2 cellular contexts compared by ENCODE assay signal in the genomic region with DNA sequence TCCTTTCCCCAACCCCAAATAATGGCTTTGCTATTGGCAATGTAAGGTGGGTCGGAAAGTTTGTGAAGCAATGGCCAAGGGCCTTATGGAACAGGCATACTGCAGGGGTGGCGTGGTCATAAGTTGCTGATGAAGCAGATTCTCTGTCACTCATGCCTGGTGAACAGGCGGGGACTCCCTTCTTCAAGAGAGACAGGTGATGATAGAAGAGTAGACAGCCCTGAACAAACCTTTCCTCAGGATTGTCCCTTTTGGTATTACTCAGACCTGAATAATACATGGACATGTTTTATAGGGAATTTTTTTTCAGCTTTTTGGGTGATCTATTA.
A peak's percentile ranks its signal among the peaks of the same experiment; 100 is the strongest.
TF ChIP-seq lines count a peak whose summit lies in the region.

No MANE protein-coding gene starts in this region.

TF ChIP-seq in HepG2, 621 proteins besides CTCF, POLR2A, EP300 and RAD21:
- no peak for TF ChIP-seq ARHGAP35 (CRISPR knock-in tag; IDR thresholded peaks at IDR 0.05; ENCODE audit: borderline replicate concordance)
- TF ChIP-seq, protein P1, sequence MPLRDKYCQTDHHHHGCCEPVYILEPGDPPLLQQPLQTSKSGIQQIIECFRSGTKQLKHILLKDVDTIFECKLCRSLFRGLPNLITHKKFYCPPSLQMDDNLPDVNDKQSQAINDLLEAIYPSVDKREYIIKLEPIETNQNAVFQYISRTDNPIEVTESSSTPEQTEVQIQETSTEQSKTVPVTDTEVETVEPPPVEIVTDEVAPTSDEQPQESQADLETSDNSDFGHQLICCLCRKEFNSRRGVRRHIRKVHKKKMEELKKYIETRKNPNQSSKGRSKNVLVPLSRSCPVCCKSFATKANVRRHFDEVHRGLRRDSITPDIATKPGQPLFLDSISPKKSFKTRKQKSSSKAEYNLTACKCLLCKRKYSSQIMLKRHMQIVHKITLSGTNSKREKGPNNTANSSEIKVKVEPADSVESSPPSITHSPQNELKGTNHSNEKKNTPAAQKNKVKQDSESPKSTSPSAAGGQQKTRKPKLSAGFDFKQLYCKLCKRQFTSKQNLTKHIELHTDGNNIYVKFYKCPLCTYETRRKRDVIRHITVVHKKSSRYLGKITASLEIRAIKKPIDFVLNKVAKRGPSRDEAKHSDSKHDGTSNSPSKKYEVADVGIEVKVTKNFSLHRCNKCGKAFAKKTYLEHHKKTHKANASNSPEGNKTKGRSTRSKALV (CRISPR knock-in tag; IDR thresholded peaks at IDR 0.05), result no peak
- TF ChIP-seq, protein P2, sequence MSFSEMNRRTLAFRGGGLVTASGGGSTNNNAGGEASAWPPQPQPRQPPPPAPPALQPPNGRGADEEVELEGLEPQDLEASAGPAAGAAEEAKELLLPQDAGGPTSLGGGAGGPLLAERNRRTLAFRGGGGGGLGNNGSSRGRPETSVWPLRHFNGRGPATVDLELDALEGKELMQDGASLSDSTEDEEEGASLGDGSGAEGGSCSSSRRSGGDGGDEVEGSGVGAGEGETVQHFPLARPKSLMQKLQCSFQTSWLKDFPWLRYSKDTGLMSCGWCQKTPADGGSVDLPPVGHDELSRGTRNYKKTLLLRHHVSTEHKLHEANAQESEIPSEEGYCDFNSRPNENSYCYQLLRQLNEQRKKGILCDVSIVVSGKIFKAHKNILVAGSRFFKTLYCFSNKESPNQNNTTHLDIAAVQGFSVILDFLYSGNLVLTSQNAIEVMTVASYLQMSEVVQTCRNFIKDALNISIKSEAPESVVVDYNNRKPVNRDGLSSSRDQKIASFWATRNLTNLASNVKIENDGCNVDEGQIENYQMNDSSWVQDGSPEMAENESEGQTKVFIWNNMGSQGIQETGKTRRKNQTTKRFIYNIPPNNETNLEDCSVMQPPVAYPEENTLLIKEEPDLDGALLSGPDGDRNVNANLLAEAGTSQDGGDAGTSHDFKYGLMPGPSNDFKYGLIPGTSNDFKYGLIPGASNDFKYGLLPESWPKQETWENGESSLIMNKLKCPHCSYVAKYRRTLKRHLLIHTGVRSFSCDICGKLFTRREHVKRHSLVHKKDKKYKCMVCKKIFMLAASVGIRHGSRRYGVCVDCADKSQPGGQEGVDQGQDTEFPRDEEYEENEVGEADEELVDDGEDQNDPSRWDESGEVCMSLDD (CRISPR knock-in tag; IDR thresholded peaks at IDR 0.05; ENCODE audit: borderline replicate concordance), result no peak
- TF ChIP-seq SRF (IDR thresholded peaks at IDR 0.05; ENCODE audit: low read depth, low read length), result no peak
- TF ChIP-seq MAFF (IDR thresholded peaks at IDR 0.05; ENCODE audit: low read depth, low read length), result peak; percentile 79
- no peak for TF ChIP-seq IKZF4 (CRISPR knock-in tag; IDR thresholded peaks at IDR 0.05; ENCODE audit: borderline replicate concordance, low read depth, not compliant biosample characterization)
- peak; percentile 84 to 86 for TF ChIP-seq MAFK (conservative IDR thresholded peaks at IDR 0.05 in 1 of 2, IDR thresholded peaks at IDR 0.05 in 1 of 2; ENCODE audit: low read length in 2 of 2)
- no peak for TF ChIP-seq SALL1 (CRISPR knock-in tag; IDR thresholded peaks at IDR 0.05)
- no peak for TF ChIP-seq RBM39 (IDR thresholded peaks at IDR 0.05; ENCODE audit: low read depth, low read length, poor library complexity, severe bottlenecking)
- no peak for TF ChIP-seq ZBTB1 (CRISPR knock-in tag; IDR thresholded peaks at IDR 0.05; ENCODE audit: borderline replicate concordance)
- TF ChIP-seq TEAD2 (CRISPR knock-in tag; IDR thresholded peaks at IDR 0.05), result no peak

TF ChIP-seq in IMR-90, 13 proteins besides CTCF, POLR2A, EP300 and RAD21:
- TF ChIP-seq RCOR1 (IDR thresholded peaks at IDR 0.05; ENCODE audit: insufficient replicate concordance, low read length) (no peak), MXI1 (IDR thresholded peaks at IDR 0.05; ENCODE audit: borderline replicate concordance, low read depth, low read length) (no peak), RFX5 (IDR thresholded peaks at IDR 0.05; ENCODE audit: low read depth, low read length) (no peak), SMC3 (IDR thresholded peaks at IDR 0.05; ENCODE audit: low read depth, low read length) (no peak), MAFK (IDR thresholded peaks at IDR 0.05; ENCODE audit: low read depth, low read length) (peak; percentile 79), ELK1 (IDR thresholded peaks at IDR 0.05; ENCODE audit: borderline replicate concordance, low read depth, low read length) (no peak), CHD1 (IDR thresholded peaks at IDR 0.05; ENCODE audit: low read depth, low read length) (no peak), NFE2L2 (IDR thresholded peaks at IDR 0.05; ENCODE audit: low read depth, low read length) (no peak)
